ENCODE assay signal across 17 cellular contexts in the genomic region with DNA sequence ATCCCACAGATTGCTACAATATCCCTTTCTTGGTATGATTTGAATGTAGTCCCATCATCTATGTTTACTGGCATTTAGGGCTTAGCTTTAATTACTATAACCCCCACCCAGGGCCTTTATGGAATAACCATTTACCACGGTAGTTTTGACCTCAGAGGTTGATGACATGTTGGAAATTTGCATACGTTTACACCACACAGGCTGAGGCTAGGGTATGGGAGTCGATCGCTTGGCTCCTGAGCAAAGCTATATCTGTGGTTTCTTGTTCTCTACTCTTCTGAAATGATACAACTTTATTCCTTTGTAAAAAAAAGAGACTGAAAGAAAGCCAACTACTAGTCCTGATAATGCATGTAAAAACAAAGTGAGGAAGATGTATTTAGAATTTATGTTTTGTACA. TPM values are rescaled to one million over a fixed set of nuclear protein-coding genes. Genes with fewer than 3 reads are reported as not detected.
A peak's percentile ranks its signal among the peaks of the same experiment; 100 is the strongest.
DNase-seq lines count a peak whose midpoint lies in the region; ATAC-seq and TF ChIP-seq lines count a peak whose summit lies in the region.
"Had no signal": no experiment of that assay in that cellular context is flagged by ENCODE, and none has a peak within 500 bp of the region (broad histone marks: within the 10 kb centered on the region; RNA-seq: fewer than 3 reads in every experiment).

No MANE protein-coding gene starts in this region.

- DNase-seq in H9 (no peak), WTC11 (ENCODE audit: low spot score) (no peak), C1 segment of cervical spinal cord (lab: John Stamatoyannopoulos, UW) (no peak), HCEC 1CT (no peak)
- DNase-seq in activated CD4-positive, alpha-beta T cell treated with anti-CD3 and anti-CD28 coated beads for 1 hour: no peak
- DNase-seq: 8988T; ACHN; BE2C; Caco-2; Calu3; CD4-positive, alpha-beta T cell; CD8-positive, alpha-beta T cell; DMS79 treated with DMSO at 0.1 percent for 48 hours had no signal

- no peak overlapping the region for H2AK5ac ChIP-seq in H9 (ENCODE audit: insufficient read length, low read length)

- H4K8ac ChIP-seq in H9 (replicated peaks; ENCODE audit: insufficient read length, low read depth, low read length): no peak overlapping the region

- H3K4me2 ChIP-seq in H9 (ENCODE audit: insufficient read depth, insufficient read length, low read length): no peak overlapping the region
- H3K4me2 ChIP-seq in OCI-LY1 (ENCODE audit: low read length): no peak overlapping the region
- H3K4me2 ChIP-seq: BLaER1 had no signal

- no peak overlapping the region; a peak in 1 of 5 replicates for H3K4me3 Mint-ChIP-seq in H9
- H3K4me3 Mint-ChIP-seq in WTC11: no peak overlapping the region
- H3K4me3 Mint-ChIP-seq: CD4-positive, alpha-beta T cell; CD8-positive, alpha-beta T cell had no signal

- H3K79me2 ChIP-seq in H9 (ENCODE audit: insufficient read depth, low read length) (no peaks in the 10 kb centered on the region), OCI-LY1 (ENCODE audit: insufficient read depth, low read length) (no peaks in the 10 kb centered on the region)

- peak overlapping the region in 2 of 3 experiments; percentile 25 to 26; a peak in 2 of 7 replicates for H3K27ac Mint-ChIP-seq in H9
- no peak overlapping the region for H3K27ac Mint-ChIP-seq in WTC11
- H3K27ac Mint-ChIP-seq: CD4-positive, alpha-beta T cell; CD8-positive, alpha-beta T cell had no signal

- H2AFZ ChIP-seq in H9 (ENCODE audit: low read length): no peak overlapping the region
- H2AFZ ChIP-seq in OCI-LY1 (ENCODE audit: low read length): no peak overlapping the region

- H3K4ac ChIP-seq in H9 (ENCODE audit: low read depth, low read length): no peak overlapping the region

- H3K9me3 Mint-ChIP-seq in H9: peaks cover 0 to under 1% of the 10 kb centered on the region in 2 experiments; a peak in 2 of 5 replicates
- H3K9me3 Mint-ChIP-seq in WTC11: peaks cover 1% of the 10 kb centered on the region
- H3K9me3 Mint-ChIP-seq: CD4-positive, alpha-beta T cell had no signal

- H2BK20ac ChIP-seq in H9 (ENCODE audit: low read depth, low read length, poor library complexity, severe bottlenecking): no peak overlapping the region

- H2BK15ac ChIP-seq in H9 (ENCODE audit: low read depth, low read length): no peak overlapping the region

- H3F3A ChIP-seq in OCI-LY1 (ENCODE audit: insufficient read depth, low read length): no peaks in the 10 kb centered on the region

- H2BK12ac ChIP-seq in H9 (ENCODE audit: insufficient read length, low read depth, low read length): no peak overlapping the region

- H3K23me2 ChIP-seq in H9 (ENCODE audit: insufficient read length, low read depth, low read length, poor library complexity, severe bottlenecking): no peaks in the 10 kb centered on the region

- no peaks in the 10 kb centered on the region for H3K4me1 ChIP-seq in H9 (ENCODE audit: insufficient read depth, low read length)
- H3K4me1 ChIP-seq in OCI-LY1 (ENCODE audit: insufficient read depth, low read length, severe bottlenecking): peaks cover 65% of the 10 kb centered on the region
- H3K4me1 ChIP-seq: BE2C, Caco-2 had no signal

- no peak overlapping the region for H3K56ac ChIP-seq in H9 (ENCODE audit: insufficient read length, low read depth, low read length)

- no peak overlapping the region for H3K14ac ChIP-seq in H9 (ENCODE audit: insufficient read depth, low read length)

- H3K9me3 ChIP-seq in H9 (ENCODE audit: control insufficient read depth, low read depth, low read length) (no peaks in the 10 kb centered on the region), OCI-LY1 (ENCODE audit: low read length) (0 out of 2 replicates have a peak, but pooled peaks cover 3% of the 10 kb centered on the region)
- H3K9me3 ChIP-seq: BE2C, Caco-2 had no signal

- peaks cover 10% of the 10 kb centered on the region; the same call in 1 of the 2 replicates for H3K36me3 ChIP-seq in OCI-LY1 (ENCODE audit: insufficient read depth, low read length)
- H3K36me3 ChIP-seq: BE2C, BLaER1 had no signal

- no peak for TF ChIP-seq CTCF in H9 (conservative IDR thresholded peaks at IDR 0.05)
- TF ChIP-seq CTCF in OCI-LY1 (IDR thresholded peaks at IDR 0.05; ENCODE audit: low read length): no peak
- TF ChIP-seq CTCF in WTC11 (IDR thresholded peaks at IDR 0.05): no peak

- peak; percentile 63 for ATAC-seq in WTC11
- ATAC-seq: CD8-positive, alpha-beta T cell; GM12878 had no signal

- no peaks in the 10 kb centered on the region for H3K79me1 ChIP-seq in H9 (ENCODE audit: insufficient read depth, low read depth, low read length, poor library complexity, severe bottlenecking)

- H3K27ac ChIP-seq in H9 (ENCODE audit: insufficient read length, low read depth, low read length) (no peak overlapping the region), OCI-LY1 (ENCODE audit: low read depth, low read length, poor library complexity, severe bottlenecking) (peak overlapping the region; percentile 99)
- H3K27ac ChIP-seq: BLaER1, C4-2B had no signal

- H3K4me3 ChIP-seq in OCI-LY1 (ENCODE audit: low read depth, low read length, poor library complexity, severe bottlenecking): no peak overlapping the region
- H3K4me3 ChIP-seq: BLaER1, GM12878 had no signal

- H3K36me3 Mint-ChIP-seq in H9 (ENCODE audit: insufficient read depth in 1 of 3, low read depth in 3 of 3) (peaks cover 0 to under 1% (median 0%) of the 10 kb centered on the region in 3 experiments; a peak in 1 of 7 replicates), WTC11 (peaks cover under 1% of the 10 kb centered on the region; the same call in 1 of the 2 replicates)
- H3K36me3 Mint-ChIP-seq: CD8-positive, alpha-beta T cell had no signal

- H3K23ac ChIP-seq in H9 (ENCODE audit: insufficient read length, low read depth, low read length): no peak overlapping the region

- no peak overlapping the region for H2BK120ac ChIP-seq in H9 (ENCODE audit: low read depth, low read length, poor library complexity, severe bottlenecking)

- peaks cover 7 to 8% of the 10 kb centered on the region in 2 experiments for H3K4me1 Mint-ChIP-seq in H9
- peaks cover 7% of the 10 kb centered on the region for H3K4me1 Mint-ChIP-seq in WTC11

- WGBS in H9 (ENCODE audit: extremely low coverage, insufficient read length, low lambda C conversion rate): no CpG with 5 or more reads among the region's 4 CpGs

- no peak overlapping the region for H3T11ph ChIP-seq in H9 (ENCODE audit: low read length)

- H4K91ac ChIP-seq in H9 (ENCODE audit: insufficient read length, low read depth, low read length): no peak overlapping the region

- H4K20me1 ChIP-seq in H9 (ENCODE audit: control insufficient read depth, insufficient read depth, insufficient read length) (no peaks in the 10 kb centered on the region), OCI-LY1 (ENCODE audit: insufficient read depth, low read length) (no peaks in the 10 kb centered on the region)
- H4K20me1 ChIP-seq: BLaER1 had no signal

- H3K18ac ChIP-seq in H9 (ENCODE audit: insufficient read length, low read depth, low read length): no peak overlapping the region

- H3K9ac ChIP-seq in H9 (ENCODE audit: extremely low read depth, insufficient read length, low read length): no peak overlapping the region
- no peak overlapping the region for H3K9ac ChIP-seq in OCI-LY1 (ENCODE audit: low read length)
- H3K9ac ChIP-seq: BLaER1 had no signal

- POLR2A ChIA-PET in WTC11 (lab: Charles Lee): no interaction called here

- no peak overlapping the region for H4K5ac ChIP-seq in H9 (ENCODE audit: insufficient read length, low read depth, low read length)

- H3K9me2 ChIP-seq in OCI-LY1 (ENCODE audit: low read depth, low read length): no peaks in the 10 kb centered on the region

- no peaks in the 10 kb centered on the region for H3K27me3 ChIP-seq in H9 (ENCODE audit: insufficient read depth, low read length)
- H3K27me3 ChIP-seq in OCI-LY1 (ENCODE audit: insufficient read depth, low read length): no peaks in the 10 kb centered on the region
- H3K27me3 ChIP-seq: BE2C, BLaER1 had no signal

- CTCF ChIA-PET in WTC11 (lab: Charles Lee): no interaction called here

- H2BK5ac ChIP-seq in H9 (ENCODE audit: insufficient read length, low read length): no peak overlapping the region

- H3K27me3 Mint-ChIP-seq in H9 (ENCODE audit: low read depth) (no peaks in the 10 kb centered on the region), WTC11 (ENCODE audit: low read depth) (no peaks in the 10 kb centered on the region)
- H3K27me3 Mint-ChIP-seq: CD4-positive, alpha-beta T cell had no signal

TF ChIP-seq in WTC11, 78 proteins besides CTCF, POLR2A, EP300 and RAD21 (continues in another document):
- no peak for TF ChIP-seq SMAD4 (CRISPR knock-in tag; IDR thresholded peaks at IDR 0.05)
- no peak for TF ChIP-seq CDX4 (CRISPR knock-in tag; IDR thresholded peaks at IDR 0.05; ENCODE audit: borderline replicate concordance)
- TF ChIP-seq TEAD1 (CRISPR knock-in tag; IDR thresholded peaks at IDR 0.05): no peak
- TF ChIP-seq, protein P1, sequence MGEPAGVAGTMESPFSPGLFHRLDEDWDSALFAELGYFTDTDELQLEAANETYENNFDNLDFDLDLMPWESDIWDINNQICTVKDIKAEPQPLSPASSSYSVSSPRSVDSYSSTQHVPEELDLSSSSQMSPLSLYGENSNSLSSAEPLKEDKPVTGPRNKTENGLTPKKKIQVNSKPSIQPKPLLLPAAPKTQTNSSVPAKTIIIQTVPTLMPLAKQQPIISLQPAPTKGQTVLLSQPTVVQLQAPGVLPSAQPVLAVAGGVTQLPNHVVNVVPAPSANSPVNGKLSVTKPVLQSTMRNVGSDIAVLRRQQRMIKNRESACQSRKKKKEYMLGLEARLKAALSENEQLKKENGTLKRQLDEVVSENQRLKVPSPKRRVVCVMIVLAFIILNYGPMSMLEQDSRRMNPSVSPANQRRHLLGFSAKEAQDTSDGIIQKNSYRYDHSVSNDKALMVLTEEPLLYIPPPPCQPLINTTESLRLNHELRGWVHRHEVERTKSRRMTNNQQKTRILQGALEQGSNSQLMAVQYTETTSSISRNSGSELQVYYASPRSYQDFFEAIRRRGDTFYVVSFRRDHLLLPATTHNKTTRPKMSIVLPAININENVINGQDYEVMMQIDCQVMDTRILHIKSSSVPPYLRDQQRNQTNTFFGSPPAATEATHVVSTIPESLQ (CRISPR knock-in tag; IDR thresholded peaks at IDR 0.05): no peak
- TF ChIP-seq SP1 (CRISPR knock-in tag; conservative IDR thresholded peaks at IDR 0.05): no peak
- TF ChIP-seq ELF4 (CRISPR knock-in tag; IDR thresholded peaks at IDR 0.05; ENCODE audit: low read depth): no peak

RNA-seq across cellular contexts. Expression of gene RFC3, which starts 28.2 kb away (rescaled TPM):
- total RNA-seq in H9 (2021) (59.2 and 63.0 TPM in 2 replicates), WTC11 (2021) (37.0 to 40.6 TPM (median 37.8 TPM) in 3 replicates)
